Comparison of ENCODE assay signal across 12 cellular contexts in the genomic region with DNA sequence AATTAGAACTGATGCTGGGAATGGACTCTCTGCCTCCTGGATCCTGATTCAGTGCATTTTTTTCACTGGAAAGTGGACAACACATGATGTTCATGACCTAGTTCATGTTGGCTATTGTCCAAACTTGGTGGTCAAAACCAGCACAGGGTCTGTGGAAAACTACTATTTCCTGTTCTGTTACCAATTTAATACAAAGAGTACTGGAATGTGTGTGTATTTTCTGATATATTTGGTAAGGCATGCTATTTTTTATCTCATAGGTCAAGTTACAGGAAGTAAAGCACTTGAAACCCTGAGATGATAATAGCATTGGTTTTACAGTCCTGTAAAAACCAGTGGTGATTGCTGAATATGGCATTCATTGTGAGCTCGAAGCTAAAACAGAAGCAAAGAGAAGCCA.
A peak's percentile ranks its signal among the peaks of the same experiment; 100 is the strongest.
DNase-seq lines count a peak whose midpoint lies in the region; ATAC-seq and TF ChIP-seq lines count a peak whose summit lies in the region.
"Had no signal": no experiment of that assay in that cellular context is flagged by ENCODE, and none has a peak within 500 bp of the region (broad histone marks: within the 10 kb centered on the region; RNA-seq: fewer than 3 reads in every experiment).

No MANE protein-coding gene starts in this region.

- CTCF ChIA-PET in HEK293 (lab: Yijun Ruan, JAX): interaction anchor here (0.6 kb wide), 1 partner anchor 45 kb away, joined by 4 read pairs; no protein-coding TSS in a partner anchor

- DNase-seq in AG08395 (ENCODE audit: low spot score) (peak; percentile 7), foreskin melanocyte (peak; percentile 43)
- DNase-seq: heart right ventricle, mesendoderm, NCI-H187, sigmoid colon had no signal

- H3K4me1 ChIP-seq in HEK293 (ENCODE audit: control insufficient read depth, insufficient read depth, low read length): peaks cover 3% of the 10 kb centered on the region; the same call in 1 of the 2 replicates

- no peak overlapping the region for H3K4me3 ChIP-seq in HEK293 (ENCODE audit: low read depth, low read length)
- H3K4me3 ChIP-seq: heart right ventricle, sigmoid colon had no signal

- H3K9me3 ChIP-seq in HEK293 (ENCODE audit: control insufficient read depth, insufficient read depth, low read depth, low read length): no peaks in the 10 kb centered on the region
- H3K9me3 ChIP-seq: sigmoid colon had no signal

- TF ChIP-seq CTCF in HEK293 (tag by site-specific recombination; IDR thresholded peaks at IDR 0.05): no peak

- POLR2A ChIA-PET in HEK293 (lab: Yijun Ruan, JAX): no interaction called here

- ATAC-seq in SK-N-SH treated with all-trans-retinoic acid at 6 μM for 48 hours: peak; percentile 77
- ATAC-seq in HG03460 (IDR thresholded peaks at IDR 0.05; ENCODE audit: unreplicated experiment): no peak
- ATAC-seq in HG02678 (IDR thresholded peaks at IDR 0.05; ENCODE audit: unreplicated experiment): no peak
- ATAC-seq in HG03108 (IDR thresholded peaks at IDR 0.05; ENCODE audit: unreplicated experiment): no peak
- ATAC-seq in GM21723 (IDR thresholded peaks at IDR 0.05; ENCODE audit: unreplicated experiment): no peak

- no peaks in the 10 kb centered on the region for H3K36me3 ChIP-seq in HEK293 (ENCODE audit: control insufficient read depth in 2 of 2, insufficient read depth in 1 of 2, low read length in 2 of 2)
- H3K36me3 ChIP-seq: sigmoid colon had no signal

- H3K27ac ChIP-seq in HEK293 (ENCODE audit: extremely low read depth, low read depth, low read length): no peak overlapping the region
- H3K27ac ChIP-seq: sigmoid colon had no signal

TF ChIP-seq in HEK293, 187 proteins besides CTCF, POLR2A, EP300 and RAD21:
- TF ChIP-seq ZBTB7A (tag by site-specific recombination; IDR thresholded peaks at IDR 0.05; ENCODE audit: low read depth) (no peak), FEZF1 (tag by site-specific recombination; IDR thresholded peaks at IDR 0.05) (0 out of 2 replicates have a peak, but pooled peaks have one; percentile 18), ZNF768 (tag by site-specific recombination; IDR thresholded peaks at IDR 0.05) (no peak), PRDM6 (tag by site-specific recombination; IDR thresholded peaks at IDR 0.05) (peak; percentile 69)
- TF ChIP-seq, protein P1, sequence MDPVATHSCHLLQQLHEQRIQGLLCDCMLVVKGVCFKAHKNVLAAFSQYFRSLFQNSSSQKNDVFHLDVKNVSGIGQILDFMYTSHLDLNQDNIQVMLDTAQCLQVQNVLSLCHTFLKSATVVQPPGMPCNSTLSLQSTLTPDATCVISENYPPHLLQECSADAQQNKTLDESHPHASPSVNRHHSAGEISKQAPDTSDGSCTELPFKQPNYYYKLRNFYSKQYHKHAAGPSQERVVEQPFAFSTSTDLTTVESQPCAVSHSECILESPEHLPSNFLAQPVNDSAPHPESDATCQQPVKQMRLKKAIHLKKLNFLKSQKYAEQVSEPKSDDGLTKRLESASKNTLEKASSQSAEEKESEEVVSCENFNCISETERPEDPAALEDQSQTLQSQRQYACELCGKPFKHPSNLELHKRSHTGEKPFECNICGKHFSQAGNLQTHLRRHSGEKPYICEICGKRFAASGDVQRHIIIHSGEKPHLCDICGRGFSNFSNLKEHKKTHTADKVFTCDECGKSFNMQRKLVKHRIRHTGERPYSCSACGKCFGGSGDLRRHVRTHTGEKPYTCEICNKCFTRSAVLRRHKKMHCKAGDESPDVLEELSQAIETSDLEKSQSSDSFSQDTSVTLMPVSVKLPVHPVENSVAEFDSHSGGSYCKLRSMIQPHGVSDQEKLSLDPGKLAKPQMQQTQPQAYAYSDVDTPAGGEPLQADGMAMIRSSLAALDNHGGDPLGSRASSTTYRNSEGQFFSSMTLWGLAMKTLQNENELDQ (tag by site-specific recombination; IDR thresholded peaks at IDR 0.05; ENCODE audit: low read depth): no peak

TF ChIP-seq in SK-N-SH treated with all-trans-retinoic acid at 6 μM for 48 hours, 23 proteins besides CTCF, POLR2A, EP300 and RAD21:
- TF ChIP-seq, protein P2, sequence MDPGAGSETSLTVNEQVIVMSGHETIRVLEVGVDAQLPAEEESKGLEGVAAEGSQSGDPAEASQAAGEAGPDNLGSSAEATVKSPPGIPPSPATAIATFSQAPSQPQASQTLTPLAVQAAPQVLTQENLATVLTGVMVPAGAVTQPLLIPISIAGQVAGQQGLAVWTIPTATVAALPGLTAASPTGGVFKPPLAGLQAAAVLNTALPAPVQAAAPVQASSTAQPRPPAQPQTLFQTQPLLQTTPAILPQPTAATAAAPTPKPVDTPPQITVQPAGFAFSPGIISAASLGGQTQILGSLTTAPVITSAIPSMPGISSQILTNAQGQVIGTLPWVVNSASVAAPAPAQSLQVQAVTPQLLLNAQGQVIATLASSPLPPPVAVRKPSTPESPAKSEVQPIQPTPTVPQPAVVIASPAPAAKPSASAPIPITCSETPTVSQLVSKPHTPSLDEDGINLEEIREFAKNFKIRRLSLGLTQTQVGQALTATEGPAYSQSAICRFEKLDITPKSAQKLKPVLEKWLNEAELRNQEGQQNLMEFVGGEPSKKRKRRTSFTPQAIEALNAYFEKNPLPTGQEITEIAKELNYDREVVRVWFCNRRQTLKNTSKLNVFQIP (CRISPR knock-in tag; IDR thresholded peaks at IDR 0.05; ENCODE audit: borderline replicate concordance, low read depth): no peak
- peak; percentile 77 for TF ChIP-seq ZNF70 (CRISPR knock-in tag; IDR thresholded peaks at IDR 0.05)
